29 cellular contexts compared by ENCODE assay signal in the genomic region with DNA sequence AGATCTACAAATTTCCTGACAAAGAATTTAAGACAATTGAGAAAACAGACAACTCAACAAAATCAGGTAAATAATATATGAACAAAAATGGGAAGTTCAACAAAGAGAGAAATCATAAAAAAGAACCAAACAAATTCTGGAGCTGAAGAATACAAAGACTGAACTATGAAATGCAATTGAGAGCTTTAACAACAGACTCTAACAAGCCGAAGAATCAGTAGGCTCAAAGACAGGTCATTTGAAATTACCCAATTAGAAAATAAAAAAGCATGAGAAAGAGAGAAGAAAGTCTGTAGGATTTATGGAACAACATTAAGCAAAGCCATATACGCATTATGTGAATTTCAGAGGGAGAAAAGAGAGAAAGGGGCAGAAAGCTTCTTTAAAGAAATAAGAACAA.
"Had no signal": no experiment of that assay in that cellular context is flagged by ENCODE, and none has a peak within 500 bp of the region (broad histone marks: within the 10 kb centered on the region; RNA-seq: fewer than 3 reads in every experiment).

No MANE protein-coding gene starts in this region.

- ATAC-seq: natural killer cell; psoas muscle; right cardiac atrium; sciatic nerve; stimulated activated memory B cell treated with anti-CD40 and anti-IgM and Interleukin-4, amounts not matched to agents 10 μg/mL and 1 μg/mL and 100 μg/mL, for 72 hours had no signal

- FAIRE-seq: urothelium cell line had no signal

- H3K4me3 ChIP-seq: neural progenitor cell, ovary, psoas muscle, skin epidermis, smooth muscle cell, spleen, stomach, thoracic aorta, thyroid gland, tibial nerve, upper lobe of left lung, vagina had no signal

- H3K27ac ChIP-seq: neural progenitor cell, ovary, parathyroid adenoma, psoas muscle, skin epidermis, stomach, thoracic aorta, thyroid gland, upper lobe of left lung, vagina had no signal

- H3K9ac ChIP-seq: neural progenitor cell, parathyroid adenoma had no signal

- H3K4me1 ChIP-seq: neural progenitor cell, parathyroid adenoma had no signal

- H3K4me3 Mint-ChIP-seq: natural killer cell; nephron; neural progenitor cell; stimulated activated memory B cell treated with anti-CD40 and anti-IgM and Interleukin-4, amounts not matched to agents 10 μg/mL and 1 μg/mL and 100 μg/mL, for 72 hours; stimulated activated naive CD8-positive, alpha-beta T cell treated with anti-CD3 and anti-CD28 coated beads, Interleukin-15, Interleukin-2, amounts not matched to agents 100 ng/mL and 50 ng/mL, for 24 hours had no signal

- H3K9me3 ChIP-seq: ovary, thyroid gland had no signal

- H3K4me2 ChIP-seq: neural progenitor cell, smooth muscle cell had no signal

- H3K36me3 ChIP-seq: ovary, stomach, thoracic aorta, thyroid gland, upper lobe of left lung, vagina had no signal

- H3K27me3 Mint-ChIP-seq: progenitor cell of endocrine pancreas; stimulated activated memory B cell treated with anti-CD40 and anti-IgM and Interleukin-4, amounts not matched to agents 10 μg/mL and 1 μg/mL and 100 μg/mL, for 72 hours; stimulated activated naive CD8-positive, alpha-beta T cell treated with anti-CD3 and anti-CD28 coated beads, Interleukin-15, Interleukin-2, amounts not matched to agents 100 ng/mL and 50 ng/mL, for 24 hours had no signal

- H3K27me3 ChIP-seq: neural progenitor cell, ovary, spleen, stomach, thyroid gland, tibial nerve, upper lobe of left lung, vagina had no signal

- H3K27ac Mint-ChIP-seq: nephron; neural progenitor cell; progenitor cell of endocrine pancreas; stimulated activated memory B cell treated with anti-CD40 and anti-IgM and Interleukin-4, amounts not matched to agents 10 μg/mL and 1 μg/mL and 100 μg/mL, for 72 hours; stimulated activated naive CD8-positive, alpha-beta T cell treated with anti-CD3 and anti-CD28 coated beads, Interleukin-15, Interleukin-2, amounts not matched to agents 100 ng/mL and 50 ng/mL, for 24 hours had no signal

- H2AFZ ChIP-seq: neural progenitor cell, parathyroid adenoma had no signal

- DNase-seq: natural killer cell; occipital lobe; ovary; psoas muscle; right cardiac atrium; spleen; stimulated activated CD4-positive, alpha-beta T cell treated with anti-CD3 and anti-CD28 coated beads, Interleukin-12 subunit alpha, Interleukin-12 subunit beta, amount 100 ng/mL, for 4 hours; stimulated activated CD4-positive, alpha-beta T cell treated with anti-CD3 and anti-CD28 coated beads, Interleukin-1b, Interleukin-23, amount 100 ng/mL, for 48 hours; stimulated activated CD4-positive, alpha-beta T cell treated with anti-CD3 and anti-CD28 coated beads, Interleukin-4, amount 100 ng/mL, for 1 hour; stimulated activated CD4-positive, alpha-beta T cell treated with anti-CD3 and anti-CD28 coated beads, Interleukin-4, amount 100 ng/mL, for 4 hours; stimulated activated CD8-positive, alpha-beta memory T cell treated with anti-CD3 and anti-CD28 coated beads, Interleukin-4, amount 100 ng/mL, for 48 hours; stimulated activated naive CD4-positive, alpha-beta T cell treated with Interleukin-2 at 50 U/mL for 16 hours; stomach; thyroid gland; trophoblast cell; upper lobe of left lung had no signal
